Comparison of ENCODE assay signal across 14 cellular contexts in genomic region chr9:96149142-96149541, GRCh38.
DNase-seq lines count a peak whose midpoint lies in the region; ATAC-seq and TF ChIP-seq lines count a peak whose summit lies in the region.
"Had no signal": no experiment of that assay in that cellular context is flagged by ENCODE, and none has a peak within 500 bp of the region (broad histone marks: within the 10 kb centered on the region; RNA-seq: fewer than 3 reads in every experiment).

No MANE protein-coding gene starts in this region.

- DNase-seq in HL-60 (ENCODE audit: low read depth in 1 of 2, low spot score in 1 of 2) = no peak
- no peak for DNase-seq in central memory CD8-positive, alpha-beta T cell (ENCODE audit: low spot score in 2 of 2)
- peak; percentile 25 for DNase-seq in sigmoid colon
- no peak for DNase-seq in G401 (ENCODE audit: low spot score)
- no peak for DNase-seq in COR-L47 (lab: John Stamatoyannopoulos, UW)
- no peak for DNase-seq in iPS-NIHi7 (ENCODE audit: extremely low spot score)
- DNase-seq: DMS153, HCEC 1CT, NCI-H1436 treated with DMSO at 0.1 percent for 48 hours, NCI-H2081, NCI-H524, SK-N-SH had no signal

- H3K27me3 Mint-ChIP-seq in central memory CD8-positive, alpha-beta T cell = peaks cover 37% of the 10 kb centered on the region

- TF ChIP-seq EP300 in sigmoid colon (IDR thresholded peaks at IDR 0.05) = no peak

- TF ChIP-seq CTCF in HL-60 (IDR thresholded peaks at IDR 0.05; ENCODE audit: insufficient read depth, low read length) (no peak), sigmoid colon (IDR thresholded peaks at IDR 0.05) (no peak)

- peaks cover 72 to 84% (median 80%) of the 10 kb centered on the region in 10 experiments for H3K4me1 ChIP-seq in BLaER1 treated with 17β-estradiol and CSF1 and Interleukin-3, amounts not matched to agents 10 nM and 100 nM
- H3K4me1 ChIP-seq in sigmoid colon = peaks cover 0 to 18% (median 13%) of the 10 kb centered on the region in 4 donors

- H3K4me1 Mint-ChIP-seq in central memory CD8-positive, alpha-beta T cell = peaks cover 22% of the 10 kb centered on the region

- peak overlapping the region; percentile 72 for H3K4me3 Mint-ChIP-seq in central memory CD8-positive, alpha-beta T cell

- peaks cover 0 to 5% (median 0%) of the 10 kb centered on the region in 11 experiments; a peak in 1 of 22 replicates for H3K36me3 ChIP-seq in BLaER1 treated with 17β-estradiol and CSF1 and Interleukin-3, amounts not matched to agents 10 nM and 100 nM
- no peaks in the 10 kb centered on the region for H3K36me3 ChIP-seq in sigmoid colon

- H3K27me3 ChIP-seq in BLaER1 treated with 17β-estradiol and CSF1 and Interleukin-3, amounts not matched to agents 10 nM and 100 nM = no peaks in the 10 kb centered on the region
- H3K27me3 ChIP-seq in HL-60 (ENCODE audit: insufficient read depth, poor library complexity, severe bottlenecking) = no peaks in the 10 kb centered on the region
- no peaks in the 10 kb centered on the region for H3K27me3 ChIP-seq in sigmoid colon

- no peaks in the 10 kb centered on the region for H3K9me3 Mint-ChIP-seq in central memory CD8-positive, alpha-beta T cell

- H3K9me3 ChIP-seq in BLaER1 treated with 17β-estradiol and CSF1 and Interleukin-3, amounts not matched to agents 10 nM and 100 nM (replicated peaks in 1 of 11) = peaks cover 0 to 49% (median 33%) of the 10 kb centered on the region in 11 experiments; a peak in 15 of 22 replicates
- H3K9me3 ChIP-seq in sigmoid colon = no peaks in the 10 kb centered on the region
- H3K9me3 ChIP-seq: SK-N-SH had no signal

- intact Hi-C loops in sigmoid colon (cut with DNase I) = loop anchor here (5.0 kb wide), 1 partner anchor 38 kb away; no protein-coding TSS in a partner anchor

- H3K9ac ChIP-seq in BLaER1 treated with 17β-estradiol and CSF1 and Interleukin-3, amounts not matched to agents 10 nM and 100 nM = peak overlapping the region in 8 of 11 experiments; percentile 63 to 79 (median 72); a peak in 13 of 22 replicates
- H3K9ac ChIP-seq: SK-N-SH had no signal

- 74 to 82% methylated on average over 5 of the region's 5 CpGs for WGBS in sigmoid colon, 2 donors

- H3K36me3 Mint-ChIP-seq in central memory CD8-positive, alpha-beta T cell (ENCODE audit: insufficient read depth) = no peaks in the 10 kb centered on the region

- H3K4me2 ChIP-seq in BLaER1 treated with 17β-estradiol and CSF1 and Interleukin-3, amounts not matched to agents 10 nM and 100 nM = peak overlapping the region; percentile 80 to 93 (median 87)
- H3K4me2 ChIP-seq: SK-N-SH had no signal

- ATAC-seq in central memory CD8-positive, alpha-beta T cell (replicated peaks; ENCODE audit: extremely low read depth, poor library complexity, severe bottlenecking) = no peak
- ATAC-seq in GM18909 (IDR thresholded peaks at IDR 0.05; ENCODE audit: poor library complexity, unreplicated experiment) = no peak

- peak overlapping the region in 9 of 11 experiments; percentile 87 to 97 (median 93); a peak in 18 of 22 replicates for H3K27ac ChIP-seq in BLaER1 treated with 17β-estradiol and CSF1 and Interleukin-3, amounts not matched to agents 10 nM and 100 nM
- H3K27ac ChIP-seq in HL-60 (replicated peaks) (peak overlapping the region; percentile 68; the same call in 1 of the 2 replicates), sigmoid colon (peak overlapping the region in 2 of 4 donors; percentile 30 to 69)

- no peak for TF ChIP-seq POLR2A in sigmoid colon (IDR thresholded peaks at IDR 0.05)

- no peak overlapping the region for H3K27ac Mint-ChIP-seq in central memory CD8-positive, alpha-beta T cell (ENCODE audit: low read depth)

- in situ Hi-C loops in G401 (cut with HindIII; ENCODE audit: low sequenced_read_pairs) = no loop called here

- no peaks in the 10 kb centered on the region for H4K20me1 ChIP-seq in BLaER1 treated with 17β-estradiol and CSF1 and Interleukin-3, amounts not matched to agents 10 nM and 100 nM

- H3K4me3 ChIP-seq in BLaER1 treated with 17β-estradiol and CSF1 and Interleukin-3, amounts not matched to agents 10 nM and 100 nM = no peak overlapping the region
- H3K4me3 ChIP-seq in HL-60 (replicated peaks; ENCODE audit: insufficient read depth, low read length) (no peak overlapping the region), sigmoid colon (no peak overlapping the region)
